In genomic region chr2:215906458-215906857, GRCh38 we compare ENCODE assay signal across 33 cellular contexts.
"Had no signal": no experiment of that assay in that cellular context is flagged by ENCODE, and none has a peak within 500 bp of the region (broad histone marks: within the 10 kb centered on the region; RNA-seq: fewer than 3 reads in every experiment).

No MANE protein-coding gene starts in this region.

- H3K9me3 ChIP-seq: adrenal gland, body of pancreas had no signal

- H2AFZ ChIP-seq: PC-9 had no signal

- H3K4me1 ChIP-seq: adrenal gland, body of pancreas had no signal

- H3K4me3 ChIP-seq: adrenal gland, body of pancreas, PC-9 had no signal

- H3K36me3 ChIP-seq: adrenal gland had no signal

- H3K27me3 ChIP-seq: adrenal gland, body of pancreas had no signal

- H3K4me2 ChIP-seq: PC-9 had no signal

- H3K27ac ChIP-seq: adrenal gland, body of pancreas, PC-9, RWPE1, VCaP had no signal

- ATAC-seq: activated naive CD4-positive, alpha-beta T cell treated with anti-CD3 and anti-CD28 coated beads, Interleukin-2, amount 50 U/mL, for 72 hours; activated T-cell treated with anti-CD3 and anti-CD28 coated beads, Interleukin-2, amount 50 U/mL, for 4 hours; body of pancreas had no signal

- DNase-seq: activated B cell treated with CpG ODN at 0.5 μM for 24 hours; activated CD4-positive, alpha-beta memory T cell treated with anti-CD3 and anti-CD28 coated beads for 36 hours; activated CD4-positive, alpha-beta T cell treated with anti-CD3 and anti-CD28 coated beads for 4 hours; activated CD4-positive, alpha-beta T cell treated with anti-CD3 and anti-CD28 coated beads, Interleukin-2, amount 50 U/mL, for 1 hour; activated CD4-positive, CD25-positive, alpha-beta regulatory T cell treated with anti-CD3 and anti-CD28 coated beads, Interleukin-2, amount 50 U/mL, for 72 hours; activated CD8-positive, alpha-beta memory T cell treated with anti-CD3 and anti-CD28 coated beads, Interleukin-2, amount 50 U/mL, for 4 hours; activated gamma-delta T cell treated with Interleukin-2 at 50 U/mL for 16 hours; activated naive CD4-positive, alpha-beta T cell treated with anti-CD3 and anti-CD28 coated beads for 36 hours; activated T-cell treated with anti-CD3 and anti-CD28 coated beads for 4 hours; activated T-cell treated with anti-CD3 and anti-CD28 coated beads, Interleukin-2, amount 50 U/mL, for 4 hours; adrenal gland; body of pancreas; caudate nucleus; KG1; NCI-H1092 treated with DMSO at 0.1 percent for 48 hours; NCI-H1417; NCI-H1694; NCI-H1930; NCI-H2081 treated with DMSO at 0.1 percent for 48 hours; NCI-H226; NCI-H446 treated with DMSO at 0.1 percent for 48 hours; NCI-H524; NCI-H69; NK-92 treated with Interleukin-12 subunit alpha and Interleukin-12 subunit beta, amount 100 ng/mL, for 24 hours; PC-9; Right ventricle myocardium superior; SW 1271; T-helper 1 cell; T-helper 2 cell; T-helper 9 cell had no signal
